In genomic region chr4:706834-707598, GRCh38 we compare ENCODE assay signal across 11 cellular contexts. TPM values are rescaled to one million over a fixed set of nuclear protein-coding genes. Genes with fewer than 3 reads are reported as not detected.
A peak's percentile ranks its signal among the peaks of the same experiment; 100 is the strongest.
DNase-seq lines count a peak whose midpoint lies in the region; ATAC-seq and TF ChIP-seq lines count a peak whose summit lies in the region.
"Had no signal": no experiment of that assay in that cellular context is flagged by ENCODE, and none has a peak within 500 bp of the region (broad histone marks: within the 10 kb centered on the region; RNA-seq: fewer than 3 reads in every experiment).

No MANE protein-coding gene starts in this region.

- H3K27me3 Mint-ChIP-seq in H9 (ENCODE audit: low read depth), result peaks cover 20% of the 10 kb centered on the region
- H3K27me3 Mint-ChIP-seq in stimulated activated memory B cell treated with anti-CD40 and anti-IgM and Interleukin-4, amounts not matched to agents 10 μg/mL and 1 μg/mL and 100 μg/mL, for 72 hours, result no peaks in the 10 kb centered on the region
- H3K27me3 Mint-ChIP-seq: activated naive CD8-positive, alpha-beta T cell; T-cell had no signal

- intact Hi-C loops in lower leg skin (cut with DNase I; ENCODE audit: low total_unique reads), result no loop called here

- H3K4me1 ChIP-seq in H9 (ENCODE audit: insufficient read depth, low read length), result no peaks in the 10 kb centered on the region

- H3K4me3 ChIP-seq in astrocyte of the cerebellum (ENCODE audit: low read depth, low read length) (peak overlapping the region; percentile 65), iPS-18c (ENCODE audit: insufficient read depth, low read depth, low read length) (peak overlapping the region; percentile 44), lower leg skin (ENCODE audit: low read depth, poor library complexity, severe bottlenecking) (no peak overlapping the region)

- no peak overlapping the region for H3K9ac ChIP-seq in H9 (ENCODE audit: extremely low read depth, insufficient read length, low read length)

- peaks cover 4% of the 10 kb centered on the region for H4K20me1 ChIP-seq in H9 (ENCODE audit: control insufficient read depth, insufficient read depth, insufficient read length)

- H3K79me2 ChIP-seq in H9 (ENCODE audit: insufficient read depth, low read length), result peaks cover 22% of the 10 kb centered on the region; the same call in 1 of the 2 replicates

- no peak overlapping the region for H2AK5ac ChIP-seq in H9 (ENCODE audit: insufficient read length, low read length)

- no peak for TF ChIP-seq POLR2A in lower leg skin (IDR thresholded peaks at IDR 0.05)

- H3K27ac Mint-ChIP-seq in H9, result no peak overlapping the region
- no peak overlapping the region for H3K27ac Mint-ChIP-seq in stimulated activated memory B cell treated with anti-CD40 and anti-IgM and Interleukin-4, amounts not matched to agents 10 μg/mL and 1 μg/mL and 100 μg/mL, for 72 hours
- H3K27ac Mint-ChIP-seq: activated naive CD8-positive, alpha-beta T cell; T-cell had no signal

- H3K56ac ChIP-seq in H9 (ENCODE audit: insufficient read length, low read depth, low read length), result no peak overlapping the region

- H3K23ac ChIP-seq in H9 (ENCODE audit: insufficient read length, low read depth, low read length), result no peak overlapping the region

- peak overlapping the region; percentile 19 for H3K4me2 ChIP-seq in H9 (ENCODE audit: insufficient read depth, insufficient read length, low read length)

- 0 out of 2 replicates have a peak overlapping the region, but pooled peaks have one; percentile 42 for H3K14ac ChIP-seq in H9 (ENCODE audit: insufficient read depth, low read length)

- no peak overlapping the region for H2BK20ac ChIP-seq in H9 (ENCODE audit: low read depth, low read length, poor library complexity, severe bottlenecking)

- no peak overlapping the region for H2AFZ ChIP-seq in H9 (ENCODE audit: low read length)

- no peaks in the 10 kb centered on the region; the same call in 1 of the 2 replicates for H3K27me3 ChIP-seq in H9 (ENCODE audit: insufficient read depth, low read length)

- peaks cover 8% of the 10 kb centered on the region for H3K79me1 ChIP-seq in H9 (ENCODE audit: insufficient read depth, low read depth, low read length, poor library complexity, severe bottlenecking)

- H3K18ac ChIP-seq in H9 (ENCODE audit: insufficient read length, low read depth, low read length), result no peak overlapping the region

- peak overlapping the region; percentile 39 to 55; a peak in 4 of 5 replicates for H3K4me3 Mint-ChIP-seq in H9
- H3K4me3 Mint-ChIP-seq in stimulated activated memory B cell treated with anti-CD40 and anti-IgM and Interleukin-4, amounts not matched to agents 10 μg/mL and 1 μg/mL and 100 μg/mL, for 72 hours, result peak overlapping the region; percentile 21
- H3K4me3 Mint-ChIP-seq: activated naive CD8-positive, alpha-beta T cell had no signal

- in situ Hi-C loops in astrocyte of the cerebellum (cut with HindIII; ENCODE audit: low sequenced_read_pairs), result no loop called here

- H3K4me1 Mint-ChIP-seq in H9, result peaks cover 3 to 5% of the 10 kb centered on the region in 2 experiments; a peak in 3 of 4 replicates
- peaks cover 49% of the 10 kb centered on the region for H3K4me1 Mint-ChIP-seq in stimulated activated memory B cell treated with anti-CD40 and anti-IgM and Interleukin-4, amounts not matched to agents 10 μg/mL and 1 μg/mL and 100 μg/mL, for 72 hours

- no peak overlapping the region for H2BK15ac ChIP-seq in H9 (ENCODE audit: low read depth, low read length)

- no peak overlapping the region for H4K5ac ChIP-seq in H9 (ENCODE audit: insufficient read length, low read depth, low read length)

- no peak overlapping the region for H4K8ac ChIP-seq in H9 (replicated peaks; ENCODE audit: insufficient read length, low read depth, low read length)

- no peak overlapping the region for H2BK5ac ChIP-seq in H9 (ENCODE audit: insufficient read length, low read length)

- H3T11ph ChIP-seq in H9 (ENCODE audit: low read length), result no peak overlapping the region

- H3K4ac ChIP-seq in H9 (ENCODE audit: low read depth, low read length), result no peak overlapping the region

- WGBS in H9 (ENCODE audit: extremely low coverage, insufficient read length, low lambda C conversion rate), result no CpG with 5 or more reads among the region's 21 CpGs
- 40 to 46% methylated on average over 15 to 16 of the region's 21 CpGs for WGBS in lower leg skin, 2 donors

- no peak overlapping the region for H3K27ac ChIP-seq in H9 (ENCODE audit: insufficient read length, low read depth, low read length)
- H3K27ac ChIP-seq: KMS-11 had no signal

- no peak for ATAC-seq in stimulated activated memory B cell treated with anti-CD40 and anti-IgM and Interleukin-4, amounts not matched to agents 10 μg/mL and 1 μg/mL and 100 μg/mL, for 72 hours
- ATAC-seq: T-cell had no signal

- no peaks in the 10 kb centered on the region for H3K9me3 ChIP-seq in H9 (ENCODE audit: control insufficient read depth, low read depth, low read length)
- peaks cover 2% of the 10 kb centered on the region for H3K9me3 ChIP-seq in iPS-18c (ENCODE audit: control insufficient read depth, insufficient read depth, low read length)

- TF ChIP-seq CTCF in H9 (conservative IDR thresholded peaks at IDR 0.05) (no peak), astrocyte of the cerebellum (IDR thresholded peaks at IDR 0.05; ENCODE audit: low read depth, low read length, missing control alignments) (no peak), lower leg skin (IDR thresholded peaks at IDR 0.05) (no peak)

- no peak overlapping the region for H2BK120ac ChIP-seq in H9 (ENCODE audit: low read depth, low read length, poor library complexity, severe bottlenecking)

- no peak overlapping the region for H2BK12ac ChIP-seq in H9 (ENCODE audit: insufficient read length, low read depth, low read length)

- no peak overlapping the region for H4K91ac ChIP-seq in H9 (ENCODE audit: insufficient read length, low read depth, low read length)

- H3K23me2 ChIP-seq in H9 (ENCODE audit: insufficient read length, low read depth, low read length, poor library complexity, severe bottlenecking), result no peaks in the 10 kb centered on the region

- H3K9me3 Mint-ChIP-seq in H9, result peaks cover 0 to 4% of the 10 kb centered on the region in 2 experiments; a peak in 2 of 5 replicates
- no peaks in the 10 kb centered on the region for H3K9me3 Mint-ChIP-seq in stimulated activated memory B cell treated with anti-CD40 and anti-IgM and Interleukin-4, amounts not matched to agents 10 μg/mL and 1 μg/mL and 100 μg/mL, for 72 hours
- H3K9me3 Mint-ChIP-seq: T-cell had no signal

- peaks cover 22 to 28% (median 26%) of the 10 kb centered on the region in 3 experiments; a peak in 6 of 7 replicates for H3K36me3 Mint-ChIP-seq in H9 (ENCODE audit: insufficient read depth in 1 of 3, low read depth in 3 of 3)
- peaks cover 17% of the 10 kb centered on the region for H3K36me3 Mint-ChIP-seq in stimulated activated memory B cell treated with anti-CD40 and anti-IgM and Interleukin-4, amounts not matched to agents 10 μg/mL and 1 μg/mL and 100 μg/mL, for 72 hours

- DNase-seq in H9 (no peak), astrocyte of the cerebellum (ENCODE audit: low read depth) (no peak), HT-29 (ENCODE audit: low spot score) (no peak), lower leg skin (ENCODE audit: low spot score in 2 of 2) (no peak), NCI-H1930 (lab: John Stamatoyannopoulos, UW) (no peak), DMS153 treated with DMSO at 0.1 percent for 48 hours (lab: John Stamatoyannopoulos, UW; ENCODE audit: unreplicated experiment) (no peak)
- DNase-seq: T-cell had no signal

RNA-seq across cellular contexts. Expression of gene PCGF3, which starts 1.4 kb away (rescaled TPM):
- total RNA-seq in H9 (2021) (42.6 and 43.1 TPM in 2 replicates), lower leg skin (100 to 1,000 TPM in 1 of 4 donors, 10 to 100 TPM in 3; 55.2 to 102 (median 72.3) TPM)
- 48.6 and 64.9 TPM in 2 replicates for total RNA-seq in HT-29 (2014; rRNA removed; shearing (Covaris generic))

RNA-seq across cellular contexts. Expression of gene SLC49A3, which starts 18.1 kb away (rescaled TPM):
- 6.8 and 6.9 TPM in 2 replicates for total RNA-seq in H9 (2021)
- total RNA-seq in HT-29 (2014; rRNA removed; shearing (Covaris generic)), result 0.56 TPM in 1 of 2 replicates, not detected in the other
- total RNA-seq in lower leg skin, result 10 to 100 TPM; 16.8 to 33.8 (median 22.7) TPM

RNA-seq across cellular contexts. Expression of gene MYL5, which starts 32.7 kb away (rescaled TPM):
- 18.0 and 18.4 TPM in 2 replicates for total RNA-seq in H9 (2021)
- 10.9 and 12.6 TPM in 2 replicates for total RNA-seq in HT-29 (2014; rRNA removed; shearing (Covaris generic))
- total RNA-seq in lower leg skin, result 10 to 100 TPM in 1 of 4 donors, 1 to 10 TPM in 3; 7.2 to 31.4 (median 7.7) TPM

RNA-seq across cellular contexts. Expression of gene ATP5ME, which starts 32.9 kb away (rescaled TPM):
- total RNA-seq in H9 (2021) (425 and 433 TPM in 2 replicates), lower leg skin (100 to 1,000 TPM in 3 of 4 donors, 10 to 100 TPM in 1; 38.2 to 172 (median 140) TPM)
- 378 and 389 TPM in 2 replicates for total RNA-seq in HT-29 (2014; rRNA removed; shearing (Covaris generic))
